In the genomic region with DNA sequence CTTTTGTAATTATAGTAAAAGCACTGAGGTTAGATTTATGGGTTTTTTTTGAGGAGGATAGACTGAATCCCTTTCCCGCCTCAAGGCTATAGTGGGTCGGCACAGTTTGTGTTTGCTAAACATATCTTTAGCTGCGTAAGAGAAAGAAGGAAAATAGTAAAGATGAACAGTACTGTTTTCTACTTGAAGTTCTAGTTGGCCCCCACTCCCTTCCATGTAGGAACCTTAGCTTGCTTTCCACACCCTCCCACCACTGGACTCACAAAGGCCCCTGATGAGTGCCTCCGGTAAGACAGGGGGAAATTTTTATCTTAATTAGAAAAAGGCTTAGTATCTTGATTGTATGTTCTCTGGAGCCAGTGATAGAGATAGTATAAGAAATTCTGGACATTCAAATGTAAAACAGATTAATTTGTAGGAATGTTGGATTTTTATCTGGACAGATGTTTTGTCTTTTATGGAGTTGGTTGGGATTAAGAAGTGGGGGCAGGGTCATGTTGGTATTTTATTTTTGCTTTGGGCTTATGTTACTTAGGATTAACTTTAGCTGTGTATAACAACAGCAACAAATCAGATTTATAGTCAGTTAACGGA, we compare ENCODE assay signal across 14 cellular contexts. TPM values are rescaled to one million over a fixed set of nuclear protein-coding genes. Genes with fewer than 3 reads are reported as not detected.
A peak's percentile ranks its signal among the peaks of the same experiment; 100 is the strongest.
DNase-seq lines count a peak whose midpoint lies in the region; ATAC-seq and TF ChIP-seq lines count a peak whose summit lies in the region.
"Had no signal": no experiment of that assay in that cellular context is flagged by ENCODE, and none has a peak within 500 bp of the region (broad histone marks: within the 10 kb centered on the region; RNA-seq: fewer than 3 reads in every experiment).

No MANE protein-coding gene starts in this region.

- no peaks in the 10 kb centered on the region for H3K9me2 ChIP-seq in HCT116 (ENCODE audit: insufficient read depth)
- no peaks in the 10 kb centered on the region for H3K9me2 ChIP-seq in MM.1S (replicated peaks; ENCODE audit: insufficient read depth, low read length)

- POLR2A ChIA-PET in HCT116 (lab: Charles Lee): no interaction called here
- POLR2A ChIA-PET in activated CD8-positive, alpha-beta T cell treated with anti-CD3 and anti-CD28 coated beads, Interleukin-2, amount 10 ng/mL, durations not matched to agents 7 days and 5 days (lab: Charles Lee): interaction anchor here (0.7 to 1.1 kb wide), 3 partner anchors 12 to 25 kb away, joined by 3 to 6 read pairs (median 3); no protein-coding TSS in a partner anchor

- H3K4me3 Mint-ChIP-seq in CD14-positive monocyte (peak overlapping the region in 1 of 2 donors; percentile 42), natural killer cell (no peak overlapping the region)
- no peak overlapping the region for H3K4me3 Mint-ChIP-seq in activated CD8-positive, alpha-beta T cell treated with anti-CD3 and anti-CD28 coated beads, Interleukin-2, amount 10 ng/mL, durations not matched to agents 7 days and 5 days

- H3K4me1 Mint-ChIP-seq in CD14-positive monocyte (peaks cover 93% of the 10 kb centered on the region), natural killer cell (peaks cover 61 to 78% of the 10 kb centered on the region in 2 donors)
- H3K4me1 Mint-ChIP-seq in activated CD8-positive, alpha-beta T cell treated with anti-CD3 and anti-CD28 coated beads, Interleukin-2, amount 10 ng/mL, durations not matched to agents 7 days and 5 days (ENCODE audit: low read depth): peaks cover 68% of the 10 kb centered on the region

- H2AFZ ChIP-seq in HCT116 (ENCODE audit: low read depth, low read length, poor library complexity, severe bottlenecking) (no peak overlapping the region), MM.1S (ENCODE audit: low read length) (no peak overlapping the region)

- H3K4me2 ChIP-seq in HCT116 (ENCODE audit: low read length) (peak overlapping the region; percentile 40; the same call in 1 of the 2 replicates), MM.1S (ENCODE audit: low read depth, low read length) (no peak overlapping the region)
- H3K4me2 ChIP-seq: BLaER1 had no signal

- CTCF ChIA-PET in HCT116 (lab: Charles Lee): no interaction called here
- CTCF ChIA-PET in activated CD8-positive, alpha-beta T cell treated with anti-CD3 and anti-CD28 coated beads, Interleukin-2, amount 10 ng/mL, durations not matched to agents 7 days and 5 days (lab: Charles Lee): interaction anchor here (0.6 to 2.0 kb wide), 3 partner anchors 14 to 95 kb away, joined by 3 to 10 read pairs (median 3); no protein-coding TSS in a partner anchor

- H3K9me3 ChIP-seq in HCT116 (ENCODE audit: control insufficient read depth in 1 of 2, insufficient read depth in 1 of 2, low read depth in 1 of 2, low read length in 2 of 2) (no peaks in the 10 kb centered on the region), MM.1S (replicated peaks; ENCODE audit: insufficient read depth, low read length) (no peaks in the 10 kb centered on the region)
- H3K9me3 ChIP-seq: adrenal gland, BLaER1, heart right ventricle had no signal

- intact Hi-C loops in CD14-positive monocyte (cut with micrococcal nuclease) (loop anchor here (5.0 kb wide), 4 partner anchors 38 to 92 kb away; a partner anchor contains a TSS), HCT116 (cut with micrococcal nuclease) (loop anchor here (5.0 kb wide), 1 partner anchor 53 kb away; no protein-coding TSS in a partner anchor), natural killer cell (cut with micrococcal nuclease) (no loop called here)

- TF ChIP-seq RAD21 in HCT116 (IDR thresholded peaks at IDR 0.05; ENCODE audit: low read depth): no peak

- H3K27ac Mint-ChIP-seq in CD14-positive monocyte: peak overlapping the region; percentile 61 to 97 (median 87)
- peak overlapping the region; percentile 27 for H3K27ac Mint-ChIP-seq in activated CD8-positive, alpha-beta T cell treated with anti-CD3 and anti-CD28 coated beads, Interleukin-2, amount 10 ng/mL, durations not matched to agents 7 days and 5 days
- peak overlapping the region; percentile 36 to 73 for H3K27ac Mint-ChIP-seq in natural killer cell

- DNase-seq in CD14-positive monocyte (ENCODE audit: low spot score) (no peak), HCT116 (ENCODE audit: low read depth, low spot score) (no peak), natural killer cell (no peak), HCEC 1CT (no peak), T-helper 9 cell (no peak), MM.1S (no peak)
- no peak for DNase-seq in activated CD8-positive, alpha-beta T cell treated with anti-CD3 and anti-CD28 coated beads, Interleukin-2, amount 10 ng/mL, durations not matched to agents 7 days and 5 days
- no peak for DNase-seq in stimulated activated CD8-positive, alpha-beta memory T cell treated with anti-CD3 and anti-CD28 coated beads, Interleukin-4, amount 100 ng/mL, for 48 hours
- DNase-seq: adrenal gland; heart right ventricle; NCI-H2081 treated with DMSO at 0.1 percent for 48 hours; stimulated activated CD4-positive, alpha-beta T cell treated with anti-CD3 and anti-CD28 coated beads, Interleukin-12 subunit alpha, Interleukin-12 subunit beta, amount 100 ng/mL, for 4 hours had no signal

- ATAC-seq in HCT116: no peak
- ATAC-seq in activated CD8-positive, alpha-beta T cell treated with anti-CD3 and anti-CD28 coated beads, Interleukin-2, amount 10 ng/mL, durations not matched to agents 7 days and 5 days: no peak
- no peak for ATAC-seq in natural killer cell
- ATAC-seq: esophagus mucosa had no signal

- RAD21 ChIA-PET in HCT116 (lab: Charles Lee; ENCODE audit: low non-redundant PET in 1 of 2, low total read pairs in 2 of 2, uncharacterized antibody in 2 of 2, unreplicated experiment in 2 of 2): no interaction called here

- BruUV-seq in HCT116 (replicated peaks; lab: Mats Ljungman, UMichigan): no TSS peak

- TF ChIP-seq CTCF in CD14-positive monocyte (IDR thresholded peaks at IDR 0.05) (no peak), HCT116 (IDR thresholded peaks at IDR 0.05 in 2 of 3, conservative IDR thresholded peaks at IDR 0.05 in 1 of 3; ENCODE audit: borderline replicate concordance in 1 of 3, insufficient read depth in 1 of 3, low read depth in 2 of 3, low read length in 2 of 3) (no peak), natural killer cell (IDR thresholded peaks at IDR 0.05) (no peak), MM.1S (IDR thresholded peaks at IDR 0.05; ENCODE audit: low read length) (no peak)

- H3K27ac ChIP-seq in HCT116 (ENCODE audit: low read depth, low read length) (no peak overlapping the region), MM.1S (ENCODE audit: low read length) (no peak overlapping the region)
- H3K27ac ChIP-seq: BLaER1 had no signal

- H3K9me3 Mint-ChIP-seq in CD14-positive monocyte (no peaks in the 10 kb centered on the region), natural killer cell (no peaks in the 10 kb centered on the region)
- no peaks in the 10 kb centered on the region for H3K9me3 Mint-ChIP-seq in activated CD8-positive, alpha-beta T cell treated with anti-CD3 and anti-CD28 coated beads, Interleukin-2, amount 10 ng/mL, durations not matched to agents 7 days and 5 days (ENCODE audit: insufficient read depth)

- no peak overlapping the region for H3K4me3 ChIP-seq in HCT116 (replicated peaks in 1 of 2; ENCODE audit: low read depth in 1 of 2, low read length in 2 of 2)
- H3K4me3 ChIP-seq in MM.1S (ENCODE audit: low read length): no peak overlapping the region
- H3K4me3 ChIP-seq: adrenal gland, BLaER1, heart right ventricle had no signal

- H3K4me1 ChIP-seq in HCT116 (ENCODE audit: control insufficient read depth in 1 of 2, insufficient read depth in 2 of 2, low read length in 2 of 2) (peaks cover 16 to 26% of the 10 kb centered on the region in 2 experiments; a peak in 3 of 4 replicates), MM.1S (ENCODE audit: low read length) (no peaks in the 10 kb centered on the region)

- peaks cover 6% of the 10 kb centered on the region; the same call in 1 of the 2 replicates for H3K79me2 ChIP-seq in HCT116 (ENCODE audit: insufficient read depth, low read length)
- H3K79me2 ChIP-seq in MM.1S (ENCODE audit: low read length): no peaks in the 10 kb centered on the region

- H3K27me3 ChIP-seq in HCT116 (ENCODE audit: insufficient read depth, low read length) (no peaks in the 10 kb centered on the region), MM.1S (replicated peaks; ENCODE audit: insufficient read depth, low read length) (no peaks in the 10 kb centered on the region)
- H3K27me3 ChIP-seq: adrenal gland, BLaER1, heart right ventricle had no signal

- H3K36me3 ChIP-seq in HCT116 (ENCODE audit: control insufficient read depth in 1 of 2, insufficient read depth in 2 of 2, low read length in 2 of 2) (no peaks in the 10 kb centered on the region), MM.1S (replicated peaks; ENCODE audit: insufficient read depth, low read length) (no peaks in the 10 kb centered on the region)
- H3K36me3 ChIP-seq: adrenal gland, BLaER1, heart right ventricle had no signal

- H4K20me1 ChIP-seq in HCT116 (ENCODE audit: insufficient read depth) (no peaks in the 10 kb centered on the region), MM.1S (ENCODE audit: insufficient read depth, low read length) (no peaks in the 10 kb centered on the region)
- H4K20me1 ChIP-seq: BLaER1 had no signal

- H3K9ac ChIP-seq in HCT116 (ENCODE audit: low read length) (no peak overlapping the region), MM.1S (ENCODE audit: low read length) (no peak overlapping the region)
- H3K9ac ChIP-seq: BLaER1 had no signal

- peaks cover 0 to 2% (median 0%) of the 10 kb centered on the region in 3 donors for H3K27me3 Mint-ChIP-seq in CD14-positive monocyte (ENCODE audit: low read depth in 3 of 3)
- H3K27me3 Mint-ChIP-seq in activated CD8-positive, alpha-beta T cell treated with anti-CD3 and anti-CD28 coated beads, Interleukin-2, amount 10 ng/mL, durations not matched to agents 7 days and 5 days (ENCODE audit: low read depth): no peaks in the 10 kb centered on the region
- H3K27me3 Mint-ChIP-seq in natural killer cell (ENCODE audit: low read depth in 2 of 2): no peaks in the 10 kb centered on the region

- H3K36me3 Mint-ChIP-seq in CD14-positive monocyte (peaks cover 24 to 33% of the 10 kb centered on the region in 2 donors), natural killer cell (no peaks in the 10 kb centered on the region)
- H3K36me3 Mint-ChIP-seq in activated CD8-positive, alpha-beta T cell treated with anti-CD3 and anti-CD28 coated beads, Interleukin-2, amount 10 ng/mL, durations not matched to agents 7 days and 5 days (ENCODE audit: low read depth): peaks cover 47% of the 10 kb centered on the region

- no peaks in the 10 kb centered on the region for H3F3A ChIP-seq in MM.1S (ENCODE audit: insufficient read depth, low read length)

- no peak for TF ChIP-seq POLR2A in HCT116 (IDR thresholded peaks at IDR 0.05; ENCODE audit: borderline replicate concordance, extremely low read depth, insufficient read depth, insufficient read length)

TF ChIP-seq in HCT116, 20 proteins besides CTCF, POLR2A, EP300 and RAD21 (continues in another document):
- TF ChIP-seq YY1 (IDR thresholded peaks at IDR 0.05; ENCODE audit: extremely low read depth, insufficient replicate concordance, low read depth, low read length): no peak

RNA-seq across cellular contexts. Expression of a gene that starts 49.4 kb away (rescaled TPM):
- 10 to 100 TPM in 1 of 2 donors, 1 to 10 TPM in 1; 10.0 to 14.6 TPM for polyA plus RNA-seq in CD14-positive monocyte
- total RNA-seq in HCT116 (2021; ENCODE audit: unreplicated experiment) (19.1 TPM), natural killer cell (100 to 1,000 TPM; 110 to 127 (median 111) TPM)
- polyA plus RNA-seq in HCT116 (2012): 8.9 and 9.6 TPM in 2 replicates
- total RNA-seq in activated CD8-positive, alpha-beta T cell treated with anti-CD3 and anti-CD28 coated beads, Interleukin-2, amount 10 ng/mL, durations not matched to agents 7 days and 5 days: 10 to 100 TPM; 56.5 to 62.9 TPM

Comparison
In these comparisons a context has a peak if more than half of its experiments do, and no peak if none do; other contexts are left out.
1. H3K27ac Mint-ChIP-seq: peak in every context shown above with its lines; median percentile 87 in CD14-positive monocyte; 54 in natural killer cell; 27 in activated CD8-positive, alpha-beta T cell treated with anti-CD3 and anti-CD28 coated beads, Interleukin-2, amount 10 ng/mL, durations not matched to agents 7 days and 5 days.